Comparison of ENCODE assay signal across 9 cellular contexts in the genomic region with DNA sequence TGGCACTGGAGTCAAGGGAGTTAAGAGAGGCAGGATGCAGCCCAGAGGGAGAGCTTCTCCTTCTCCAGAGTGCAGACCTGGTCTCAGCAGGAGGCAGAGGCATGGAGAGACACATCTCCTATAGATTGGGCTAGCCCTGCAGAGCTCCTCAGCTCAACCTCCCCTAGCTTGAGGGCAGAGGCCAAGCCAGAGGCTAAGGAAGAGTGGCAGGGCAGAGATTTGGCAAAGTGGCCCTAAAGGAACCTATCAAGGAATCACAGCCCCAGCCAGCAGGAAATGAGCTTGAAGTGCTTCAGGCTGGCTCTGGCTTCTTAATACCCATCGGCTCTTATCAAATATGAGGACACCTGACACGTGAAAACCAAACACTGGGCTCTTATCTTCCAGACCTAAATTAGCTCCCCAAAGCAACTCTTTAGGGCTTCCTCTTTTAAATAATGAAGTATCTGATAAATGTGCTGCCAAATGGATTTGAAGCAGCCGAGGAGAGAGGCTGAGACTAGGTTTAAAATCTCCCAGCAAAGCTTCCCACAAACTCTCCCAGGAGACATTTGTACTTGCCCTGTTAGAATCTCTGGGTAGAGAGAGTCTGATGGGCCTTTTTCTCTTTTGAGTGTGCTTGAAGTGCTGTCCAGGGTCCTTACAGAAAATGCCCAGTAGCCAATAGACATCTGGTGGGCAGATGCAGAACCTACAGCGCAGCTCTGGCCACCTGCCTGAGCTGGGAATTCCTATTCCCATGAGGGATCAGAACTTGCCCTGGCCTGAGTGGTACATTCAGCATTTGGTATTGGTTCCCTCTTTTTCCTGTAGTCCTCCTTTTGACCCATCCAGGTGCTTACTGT.
DNase-seq lines count a peak whose midpoint lies in the region; ATAC-seq, FAIRE-seq and TF ChIP-seq lines count a peak whose summit lies in the region.
"Had no signal": no experiment of that assay in that cellular context is flagged by ENCODE, and none has a peak within 500 bp of the region (broad histone marks: within the 10 kb centered on the region; RNA-seq: fewer than 3 reads in every experiment).

No MANE protein-coding gene starts in this region.

- no peak overlapping the region for H3K4me3 ChIP-seq in fibroblast of lung (replicated peaks in 1 of 4; ENCODE audit: control extremely low read depth in 1 of 4, insufficient read depth in 1 of 4, low read depth in 3 of 4, low read length in 4 of 4)

- no peak overlapping the region for H3K9ac ChIP-seq in fibroblast of lung (ENCODE audit: insufficient read depth, low read length)

- no peaks in the 10 kb centered on the region for H3K79me2 ChIP-seq in fibroblast of lung (ENCODE audit: control insufficient read depth, insufficient read depth, low read length)

- TF ChIP-seq POLR2A in H54 (IDR thresholded peaks at IDR 0.05; ENCODE audit: low read depth, low read length): no peak

- H3K4me1 Mint-ChIP-seq in immature natural killer cell: no peaks in the 10 kb centered on the region
- H3K4me1 Mint-ChIP-seq in activated T-helper 17 cell treated with anti-CD3 and anti-CD28 coated beads, Interleukin-2, amount 50 U/mL, for 72 hours: no peaks in the 10 kb centered on the region
- H3K4me1 Mint-ChIP-seq: memory B cell had no signal

- no peak overlapping the region for H3K27ac Mint-ChIP-seq in immature natural killer cell
- H3K27ac Mint-ChIP-seq in activated T-helper 17 cell treated with anti-CD3 and anti-CD28 coated beads, Interleukin-2, amount 50 U/mL, for 72 hours: no peak overlapping the region
- H3K27ac Mint-ChIP-seq: memory B cell had no signal

- peak; percentile 33 for DNase-seq in H4 (ENCODE audit: low spot score)
- peak; percentile 93 to 94 for DNase-seq in NCI-H524 (lab: John Stamatoyannopoulos, UW)
- DNase-seq in fibroblast of lung (ENCODE audit: low read depth in 2 of 2): peak; percentile 4 to 53
- DNase-seq in retina: peak; percentile 35
- no peak for DNase-seq in H54 (ENCODE audit: insufficient read length, low spot score)
- DNase-seq in immature natural killer cell: no peak
- DNase-seq in GOT3 (lab: John Stamatoyannopoulos, UW): no peak

- H3K36me3 ChIP-seq in fibroblast of lung (ENCODE audit: control insufficient read depth, insufficient read depth, low read length): no peaks in the 10 kb centered on the region

- H3K27me3 Mint-ChIP-seq in immature natural killer cell (ENCODE audit: low read depth in 3 of 3): peaks cover 0 to 4% (median 2%) of the 10 kb centered on the region in 3 donors
- peaks cover 9% of the 10 kb centered on the region for H3K27me3 Mint-ChIP-seq in activated T-helper 17 cell treated with anti-CD3 and anti-CD28 coated beads, Interleukin-2, amount 50 U/mL, for 72 hours

- H3K27ac ChIP-seq in fibroblast of lung (ENCODE audit: insufficient read depth, low read length): no peak overlapping the region

- H3K4me3 Mint-ChIP-seq in immature natural killer cell: no peak overlapping the region
- no peak overlapping the region for H3K4me3 Mint-ChIP-seq in activated T-helper 17 cell treated with anti-CD3 and anti-CD28 coated beads, Interleukin-2, amount 50 U/mL, for 72 hours
- H3K4me3 Mint-ChIP-seq: memory B cell had no signal

- H3K9me3 Mint-ChIP-seq in immature natural killer cell: no peaks in the 10 kb centered on the region
- no peaks in the 10 kb centered on the region for H3K9me3 Mint-ChIP-seq in activated T-helper 17 cell treated with anti-CD3 and anti-CD28 coated beads, Interleukin-2, amount 50 U/mL, for 72 hours
- H3K9me3 Mint-ChIP-seq: memory B cell had no signal

- H2AFZ ChIP-seq in fibroblast of lung (ENCODE audit: low read length): no peak overlapping the region

- no peaks in the 10 kb centered on the region for H3K4me1 ChIP-seq in fibroblast of lung (ENCODE audit: control insufficient read depth, extremely low read depth, insufficient read depth, low read length)

- no peak overlapping the region for H3K4me2 ChIP-seq in fibroblast of lung (ENCODE audit: extremely low read depth, insufficient read depth, low read length)

- no peak for ATAC-seq in activated T-helper 17 cell treated with anti-CD3 and anti-CD28 coated beads, Interleukin-2, amount 50 U/mL, for 72 hours (replicated peaks)

- H4K20me1 ChIP-seq in fibroblast of lung (ENCODE audit: control insufficient read depth, extremely low read depth, insufficient read depth, low read length): no peaks in the 10 kb centered on the region

- no peak for TF ChIP-seq CTCF in fibroblast of lung (conservative IDR thresholded peaks at IDR 0.05 in 1 of 2, IDR thresholded peaks at IDR 0.05 in 1 of 2; ENCODE audit: low read depth in 1 of 2, low read length in 2 of 2)

- H3K36me3 Mint-ChIP-seq in immature natural killer cell: no peaks in the 10 kb centered on the region
- no peaks in the 10 kb centered on the region for H3K36me3 Mint-ChIP-seq in activated T-helper 17 cell treated with anti-CD3 and anti-CD28 coated beads, Interleukin-2, amount 50 U/mL, for 72 hours (ENCODE audit: low read depth)
- H3K36me3 Mint-ChIP-seq: memory B cell had no signal

- H3K9me3 ChIP-seq in fibroblast of lung (ENCODE audit: control insufficient read depth, insufficient read depth, low read depth, low read length): no peaks in the 10 kb centered on the region

- no peaks in the 10 kb centered on the region for H3K27me3 ChIP-seq in fibroblast of lung (ENCODE audit: control insufficient read depth, insufficient read depth, low read length)

- FAIRE-seq in H54 (lab: Jason Lieb, UNC): no peak

Comparison
In these comparisons a context has a peak if more than half of its experiments do, and no peak if none do; other contexts are left out.
1. DNase-seq: peak in H4 (single experiment), NCI-H524 (2 of 2), fibroblast of lung (2 of 2) and retina (single experiment); none in H54 (single experiment), immature natural killer cell (0 of 3) and GOT3 (single experiment).